Comparison of ENCODE assay signal across 19 cellular contexts in the genomic region with DNA sequence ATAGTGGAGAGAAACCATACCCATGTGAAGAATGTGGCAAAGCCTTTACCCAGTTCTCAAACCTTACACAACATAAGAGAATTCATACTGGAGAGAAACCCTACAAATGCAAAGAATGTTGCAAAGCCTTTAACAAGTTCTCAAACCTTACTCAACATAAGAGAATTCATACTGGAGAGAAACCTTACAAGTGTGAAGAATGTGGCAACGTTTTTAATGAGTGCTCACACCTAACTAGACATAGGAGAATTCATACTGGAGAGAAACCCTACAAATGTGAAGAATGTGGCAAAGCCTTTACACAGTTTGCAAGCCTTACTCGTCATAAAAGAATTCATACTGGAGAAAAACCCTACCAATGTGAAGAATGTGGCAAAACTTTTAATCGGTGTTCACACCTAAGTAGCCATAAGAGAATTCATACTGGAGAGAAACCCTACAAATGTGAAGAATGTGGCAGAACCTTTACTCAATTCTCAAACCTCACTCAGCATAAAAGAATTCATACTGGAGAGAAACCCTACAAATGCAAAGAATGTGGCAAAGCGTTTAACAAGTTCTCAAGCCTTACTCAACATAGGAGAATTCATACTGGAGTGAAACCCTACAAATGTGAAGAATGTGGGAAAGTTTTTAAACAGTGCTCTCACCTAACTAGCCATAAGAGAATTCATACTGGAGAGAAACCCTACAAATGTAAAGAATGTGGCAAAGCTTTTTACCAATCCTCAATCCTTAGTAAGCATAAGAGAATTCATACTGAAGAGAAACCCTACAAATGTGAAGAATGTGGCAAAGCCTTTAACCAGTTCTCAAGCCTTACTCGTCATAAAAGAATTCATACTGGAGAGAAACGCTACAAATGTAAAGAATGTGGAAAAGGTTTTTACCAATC.
DNase-seq lines count a peak whose midpoint lies in the region; ATAC-seq, FAIRE-seq and TF ChIP-seq lines count a peak whose summit lies in the region.
"Had no signal": no experiment of that assay in that cellular context is flagged by ENCODE, and none has a peak within 500 bp of the region (broad histone marks: within the 10 kb centered on the region; RNA-seq: fewer than 3 reads in every experiment).

No MANE protein-coding gene starts in this region.

- peaks cover 80% of the 10 kb centered on the region for H3K36me3 Mint-ChIP-seq in mesothelial cell of epicardium

- DNase-seq in ELR (ENCODE audit: low read depth) (peak; percentile 6), LHCN-M2 (ENCODE audit: low read depth) (peak; percentile 1), cerebellar cortex (ENCODE audit: low spot score) (peak; percentile 1), mesothelial cell of epicardium (ENCODE audit: low spot score in 2 of 2, unreplicated experiment in 2 of 2) (no peak), RCC 7860 (ENCODE audit: low spot score) (no peak)
- DNase-seq in stimulated activated CD4-positive, alpha-beta T cell treated with anti-CD3 and anti-CD28 coated beads, Interleukin-4, amount 100 ng/mL, for 24 hours = no peak
- DNase-seq: activated naive CD4-positive, alpha-beta T cell; H7; Kasumi-1; NCI-H187 treated with DMSO at 0.1 percent for 48 hours; NCI-H524 treated with DMSO at 0.1 percent for 48 hours; psoas muscle; spleen; T-helper 9 cell had no signal

- no peaks in the 10 kb centered on the region for H3K27me3 Mint-ChIP-seq in mesothelial cell of epicardium (ENCODE audit: low read depth)
- H3K27me3 Mint-ChIP-seq: B cell; dendritic cell treated with granulocyte-macrophage colony-stimulating factor and Interleukin-4, amounts not matched to agents 40 ng/mL and 50 ng/mL, for 4 days; natural killer cell treated with Interleukin-12 subunit alpha and Interleukin-12 subunit beta and Interleukin-15 and Interleukin-18, amount 100 ng/mL, for 72 hours had no signal

- no peak for ATAC-seq in GM21447 (IDR thresholded peaks at IDR 0.05; ENCODE audit: unreplicated experiment)
- ATAC-seq: natural killer cell treated with Interleukin-12 subunit alpha and Interleukin-12 subunit beta and Interleukin-15 and Interleukin-18, amount 100 ng/mL, for 72 hours; psoas muscle; stimulated activated effector memory CD8-positive, alpha-beta T cell treated with anti-CD3 and anti-CD28 coated beads, Interleukin-12 subunit alpha, Interleukin-12 subunit beta, amount 100 ng/mL, for 72 hours had no signal

- no peak for TF ChIP-seq CTCF in mesothelial cell of epicardium (IDR thresholded peaks at IDR 0.05; ENCODE audit: unreplicated experiment)

- H3K4me1 Mint-ChIP-seq in mesothelial cell of epicardium = no peaks in the 10 kb centered on the region
- H3K4me1 Mint-ChIP-seq: B cell; stimulated activated effector memory CD8-positive, alpha-beta T cell treated with anti-CD3 and anti-CD28 coated beads, Interleukin-12 subunit alpha, Interleukin-12 subunit beta, amount 100 ng/mL, for 72 hours had no signal

- H3K9me3 Mint-ChIP-seq in mesothelial cell of epicardium = peaks cover 71% of the 10 kb centered on the region

- H3K4me3 Mint-ChIP-seq in mesothelial cell of epicardium = no peak overlapping the region
- H3K4me3 Mint-ChIP-seq: B cell; dendritic cell treated with granulocyte-macrophage colony-stimulating factor and Interleukin-4, amounts not matched to agents 40 ng/mL and 50 ng/mL, for 4 days; natural killer cell treated with Interleukin-12 subunit alpha and Interleukin-12 subunit beta and Interleukin-15 and Interleukin-18, amount 100 ng/mL, for 72 hours; stimulated activated effector memory CD8-positive, alpha-beta T cell treated with anti-CD3 and anti-CD28 coated beads, Interleukin-12 subunit alpha, Interleukin-12 subunit beta, amount 100 ng/mL, for 72 hours had no signal

- no peak for FAIRE-seq in RCC 7860 (lab: Jason Lieb, UNC)

- peak overlapping the region; percentile 21 for H3K27ac Mint-ChIP-seq in mesothelial cell of epicardium
- H3K27ac Mint-ChIP-seq: B cell; dendritic cell treated with granulocyte-macrophage colony-stimulating factor and Interleukin-4, amounts not matched to agents 40 ng/mL and 50 ng/mL, for 4 days; natural killer cell treated with Interleukin-12 subunit alpha and Interleukin-12 subunit beta and Interleukin-15 and Interleukin-18, amount 100 ng/mL, for 72 hours; stimulated activated effector memory CD8-positive, alpha-beta T cell treated with anti-CD3 and anti-CD28 coated beads, Interleukin-12 subunit alpha, Interleukin-12 subunit beta, amount 100 ng/mL, for 72 hours had no signal

Comparison
In these comparisons a context has a peak if more than half of its experiments do, and no peak if none do; other contexts are left out.
1. DNase-seq: peak in ELR (single experiment), LHCN-M2 (single experiment) and cerebellar cortex (single experiment); none in mesothelial cell of epicardium (0 of 2), stimulated activated CD4-positive, alpha-beta T cell treated with anti-CD3 and anti-CD28 coated beads, Interleukin-4, amount 100 ng/mL, for 24 hours (single experiment) and RCC 7860 (single experiment).